Comparison of ENCODE assay signal across 9 cellular contexts in the genomic region with DNA sequence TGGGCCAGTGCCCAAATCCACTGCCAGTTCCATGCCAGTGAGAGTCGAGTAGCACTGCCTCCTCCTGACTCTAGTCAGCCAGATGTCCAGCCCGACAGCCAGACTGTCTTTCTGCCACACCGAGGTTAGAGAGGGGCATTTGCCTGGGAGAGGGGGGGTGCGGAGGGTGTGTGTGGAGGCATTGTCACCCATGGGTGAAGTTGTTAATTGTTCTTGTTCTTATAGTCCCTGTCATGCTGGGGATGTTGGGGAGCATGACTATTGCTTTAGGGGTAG. TPM values are rescaled to one million over a fixed set of nuclear protein-coding genes. Genes with fewer than 3 reads are reported as not detected.
A peak's percentile ranks its signal among the peaks of the same experiment; 100 is the strongest.
DNase-seq lines count a peak whose midpoint lies in the region; ATAC-seq and TF ChIP-seq lines count a peak whose summit lies in the region.
"Had no signal": no experiment of that assay in that cellular context is flagged by ENCODE, and none has a peak within 500 bp of the region (broad histone marks: within the 10 kb centered on the region; RNA-seq: fewer than 3 reads in every experiment).

No MANE protein-coding gene starts in this region.

- H3K36me3 ChIP-seq in GM06990 (ENCODE audit: control insufficient read depth, insufficient read depth, low read length) (peaks cover 17% of the 10 kb centered on the region), fibroblast of lung (ENCODE audit: control insufficient read depth, insufficient read depth, low read length) (peaks cover 7% of the 10 kb centered on the region)

- no peak for DNase-seq in GM06990 (ENCODE audit: extremely low read depth, insufficient read length)
- DNase-seq in T-helper 17 cell, result no peak
- no peak for DNase-seq in fibroblast of lung (ENCODE audit: low read depth in 2 of 2)
- no peak for DNase-seq in retinal pigment epithelial cell (ENCODE audit: low read depth)
- DNase-seq in cerebellar nuclear complex (lab: John Stamatoyannopoulos, UW), result no peak
- DNase-seq in stimulated activated CD4-positive, alpha-beta T cell treated with anti-CD3 and anti-CD28 coated beads, Interleukin-2, amount 100 ng/mL, for 24 hours, result no peak
- no peak for DNase-seq in G401 (ENCODE audit: low spot score)
- DNase-seq in NCI-H2107 (lab: John Stamatoyannopoulos, UW), result no peak
- DNase-seq: NCI-H2029 treated with DMSO at 0.1 percent for 48 hours had no signal

- no peak for TF ChIP-seq CTCF in GM06990 (IDR thresholded peaks at IDR 0.05; ENCODE audit: insufficient read depth, low read length, poor library complexity, severe bottlenecking)
- TF ChIP-seq CTCF in fibroblast of lung (conservative IDR thresholded peaks at IDR 0.05 in 1 of 2, IDR thresholded peaks at IDR 0.05 in 1 of 2; ENCODE audit: low read depth in 1 of 2, low read length in 2 of 2), result no peak
- no peak for TF ChIP-seq CTCF in retinal pigment epithelial cell (conservative IDR thresholded peaks at IDR 0.05; ENCODE audit: low read depth, low read length)

- peaks cover 44% of the 10 kb centered on the region for H3K4me1 Mint-ChIP-seq in T-helper 17 cell

- no peak overlapping the region for H3K9ac ChIP-seq in fibroblast of lung (ENCODE audit: insufficient read depth, low read length)

- no peaks in the 10 kb centered on the region for H3K9me3 ChIP-seq in T-helper 17 cell (ENCODE audit: control insufficient read depth, low read length, poor library complexity, severe bottlenecking)
- H3K9me3 ChIP-seq in fibroblast of lung (ENCODE audit: control insufficient read depth, insufficient read depth, low read depth, low read length), result no peaks in the 10 kb centered on the region

- peak overlapping the region; percentile 81 for H3K27ac ChIP-seq in fibroblast of lung (ENCODE audit: insufficient read depth, low read length)

- H3K27me3 Mint-ChIP-seq in T-helper 17 cell, result no peaks in the 10 kb centered on the region

- peak overlapping the region; percentile 98 for H3K4me3 Mint-ChIP-seq in T-helper 17 cell

- peaks cover 7% of the 10 kb centered on the region for H3K4me1 ChIP-seq in fibroblast of lung (ENCODE audit: control insufficient read depth, extremely low read depth, insufficient read depth, low read length)

- H3K27ac Mint-ChIP-seq in T-helper 17 cell, result peak overlapping the region; percentile 94

- H4K20me1 ChIP-seq in fibroblast of lung (ENCODE audit: control insufficient read depth, extremely low read depth, insufficient read depth, low read length), result peaks cover 2% of the 10 kb centered on the region

- peak overlapping the region; percentile 82 for H3K4me2 ChIP-seq in fibroblast of lung (ENCODE audit: extremely low read depth, insufficient read depth, low read length)

- peak overlapping the region; percentile 59 for H3K4me3 ChIP-seq in GM06990 (replicated peaks; ENCODE audit: low read depth, low read length)
- H3K4me3 ChIP-seq in fibroblast of lung (replicated peaks in 1 of 4; ENCODE audit: control extremely low read depth in 1 of 4, insufficient read depth in 1 of 4, low read depth in 3 of 4, low read length in 4 of 4), result peak overlapping the region; percentile 47 to 97 (median 80)
- peak overlapping the region; percentile 97 for H3K4me3 ChIP-seq in retinal pigment epithelial cell (ENCODE audit: low read length)

- ATAC-seq in T-helper 17 cell, result no peak

- H3K27me3 ChIP-seq in GM06990 (replicated peaks; ENCODE audit: control insufficient read depth, insufficient read depth, low read length), result no peaks in the 10 kb centered on the region
- H3K27me3 ChIP-seq in fibroblast of lung (ENCODE audit: control insufficient read depth, insufficient read depth, low read length), result no peaks in the 10 kb centered on the region

- peaks cover 14% of the 10 kb centered on the region for H3K36me3 Mint-ChIP-seq in T-helper 17 cell (ENCODE audit: low read depth)

- peaks cover 36% of the 10 kb centered on the region for H3K79me2 ChIP-seq in fibroblast of lung (ENCODE audit: control insufficient read depth, insufficient read depth, low read length)

- H2AFZ ChIP-seq in fibroblast of lung (ENCODE audit: low read length), result no peak overlapping the region

- in situ Hi-C loops in G401 (cut with HindIII; ENCODE audit: low sequenced_read_pairs), result no loop called here

RNA-seq across cellular contexts. Expression of gene RGP1, which starts 1.1 kb away (rescaled TPM):
- total RNA-seq in T-helper 17 cell, result 10 to 100 TPM; 25.5 to 26.5 TPM
- 10.5 and 14.9 TPM in 2 replicates for total RNA-seq in fibroblast of lung
- polyA plus RNA-seq in fibroblast of lung, result 17.4 and 18.0 TPM in 2 replicates
- 15.9 and 17.3 TPM in 2 replicates for polyA plus RNA-seq in fibroblast of lung (2012)
- 43.2 and 58.2 TPM in 2 replicates for polyA minus RNA-seq in fibroblast of lung (ENCODE audit: low replicate concordance)
- 13.8 and 15.0 TPM in 2 replicates for total RNA-seq in G401 (2014; rRNA removed; shearing (Covaris generic))

RNA-seq across cellular contexts. Expression of gene GBA2, which starts 1.2 kb away (rescaled TPM):
- total RNA-seq in T-helper 17 cell (10 to 100 TPM; 28.6 to 28.7 TPM), fibroblast of lung (21.8 and 23.9 TPM in 2 replicates)
- 24.1 and 25.5 TPM in 2 replicates for polyA plus RNA-seq in fibroblast of lung
- 30.2 and 32.0 TPM in 2 replicates for polyA plus RNA-seq in fibroblast of lung (2012)
- 32.9 and 44.6 TPM in 2 replicates for polyA minus RNA-seq in fibroblast of lung (ENCODE audit: low replicate concordance)
- 37.2 and 48.6 TPM in 2 replicates for total RNA-seq in G401 (2014; rRNA removed; shearing (Covaris generic))

RNA-seq across cellular contexts. Expression of gene MSMP, which starts 3.9 kb away (rescaled TPM):
- total RNA-seq in T-helper 17 cell (not detected), fibroblast of lung (not detected in 2 replicates)
- polyA plus RNA-seq in fibroblast of lung, result not detected in 2 replicates
- polyA plus RNA-seq in fibroblast of lung (2012), result not detected in 2 replicates
- not detected in 2 replicates for polyA minus RNA-seq in fibroblast of lung (ENCODE audit: low replicate concordance)
- total RNA-seq in G401 (2014; rRNA removed; shearing (Covaris generic)), result not detected in 2 replicates

RNA-seq across cellular contexts. Expression of gene CREB3, which starts 17.7 kb away (rescaled TPM):
- 10 to 100 TPM; 16.0 to 16.5 TPM for total RNA-seq in T-helper 17 cell
- 64.7 and 70.2 TPM in 2 replicates for total RNA-seq in fibroblast of lung
- polyA plus RNA-seq in fibroblast of lung, result 50.2 and 55.8 TPM in 2 replicates
- 64.7 and 76.5 TPM in 2 replicates for polyA plus RNA-seq in fibroblast of lung (2012)
- 109 and 122 TPM in 2 replicates for polyA minus RNA-seq in fibroblast of lung (ENCODE audit: low replicate concordance)
- total RNA-seq in G401 (2014; rRNA removed; shearing (Covaris generic)), result 40.3 and 46.0 TPM in 2 replicates

RNA-seq across cellular contexts. Expression of gene TLN1, which starts 18.2 kb away (rescaled TPM):
- total RNA-seq in T-helper 17 cell (100 to 1,000 TPM; 259 to 617 TPM), fibroblast of lung (214 and 405 TPM in 2 replicates)
- polyA plus RNA-seq in fibroblast of lung, result 214 and 244 TPM in 2 replicates
- 354 and 377 TPM in 2 replicates for polyA plus RNA-seq in fibroblast of lung (2012)
- polyA minus RNA-seq in fibroblast of lung (ENCODE audit: low replicate concordance), result 919 and 1,168 TPM in 2 replicates
- total RNA-seq in G401 (2014; rRNA removed; shearing (Covaris generic)), result 146 and 195 TPM in 2 replicates
